14 cellular contexts compared by ENCODE assay signal in the genomic region with DNA sequence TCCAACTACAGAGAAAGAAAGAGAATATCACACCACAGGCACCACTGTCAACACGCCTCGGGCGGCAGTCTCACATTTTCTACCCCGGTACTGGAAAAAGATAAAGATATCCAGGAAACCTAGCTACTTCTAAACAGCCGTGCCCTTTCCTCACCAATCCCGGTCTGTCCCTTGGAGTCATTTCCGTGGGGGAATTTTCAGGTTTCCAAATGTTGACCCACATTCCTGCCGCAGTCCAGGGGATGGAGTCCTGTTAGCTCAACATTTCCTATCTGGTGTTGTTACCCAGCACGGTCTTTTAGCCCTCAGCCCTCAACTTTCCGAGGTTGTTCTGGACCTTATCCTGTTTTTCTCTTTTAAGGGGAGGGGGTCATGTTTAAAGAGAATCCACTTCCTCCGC. TPM values are rescaled to one million over a fixed set of nuclear protein-coding genes. Genes with fewer than 3 reads are reported as not detected.
DNase-seq lines count a peak whose midpoint lies in the region; ATAC-seq and TF ChIP-seq lines count a peak whose summit lies in the region.
"Had no signal": no experiment of that assay in that cellular context is flagged by ENCODE, and none has a peak within 500 bp of the region (broad histone marks: within the 10 kb centered on the region; RNA-seq: fewer than 3 reads in every experiment).

No MANE protein-coding gene starts in this region.

- TF ChIP-seq POLR2A in heart left ventricle (IDR thresholded peaks at IDR 0.05), result no peak

- intact Hi-C loops in heart left ventricle (cut with DNase I), result loop anchor here (2.0 to 10.0 kb wide), 12 partner anchors 14 to 242 kb away; partner anchors contain the start of genes CORO1C (in 2 of the 10), ALKBH2 (in 1 of the 10) and UNG (in 1 of the 10)
- intact Hi-C loops in Right ventricle myocardium inferior (cut with DNase I), result loop anchor here (5.0 to 10.0 kb wide), 2 partner anchors 35 to 242 kb away; partner anchors contain the start of genes ALKBH2 and UNG
- intact Hi-C loops in upper lobe of right lung (cut with DNase I), result no loop called here

- TF ChIP-seq CTCF in heart left ventricle (IDR thresholded peaks at IDR 0.05) (no peak), upper lobe of right lung (IDR thresholded peaks at IDR 0.05) (no peak)

- H3K36me3 ChIP-seq in heart left ventricle (peaks cover 0 to 35% (median 24%) of the 10 kb centered on the region in 9 donors), muscle layer of duodenum (ENCODE audit: control insufficient read depth in 1 of 2, insufficient read depth in 2 of 2, low read length in 2 of 2) (peaks cover 14 to 27% of the 10 kb centered on the region in 2 donors), upper lobe of right lung (peaks cover 25% of the 10 kb centered on the region)

- ATAC-seq in heart left ventricle, result peak in 1 of 4 donors; percentile 1
- no peak for ATAC-seq in Right ventricle myocardium inferior
- no peak for ATAC-seq in upper lobe of right lung
- no peak for ATAC-seq in HG02678 (IDR thresholded peaks at IDR 0.05; ENCODE audit: unreplicated experiment)
- ATAC-seq: left colon, sciatic nerve had no signal

- peak in 1 of 5 donors; percentile 44 for DNase-seq in heart left ventricle
- DNase-seq in Right ventricle myocardium inferior (ENCODE audit: missing footprints), result no peak
- peak; percentile 99 for DNase-seq in dermis microvascular lymphatic vessel endothelial cell (ENCODE audit: low read depth in 2 of 2)
- DNase-seq in upper lobe of right lung, result no peak
- no peak for DNase-seq in NCI-H2196 treated with DMSO at 0.1 percent for 48 hours (lab: John Stamatoyannopoulos, UW; ENCODE audit: unreplicated experiment)
- no peak for DNase-seq in foreskin melanocyte
- DNase-seq: activated gamma-delta T cell treated with Interleukin-2 at 50 U/mL for 16 hours; DND-41; left colon; stimulated activated CD8-positive, alpha-beta memory T cell treated with anti-CD3 and anti-CD28 coated beads, Interleukin-4, amount 100 ng/mL, for 48 hours had no signal

- H3K27me3 ChIP-seq in heart left ventricle, result no peaks in the 10 kb centered on the region
- no peaks in the 10 kb centered on the region for H3K27me3 ChIP-seq in muscle layer of duodenum (ENCODE audit: low read depth, low read length)
- H3K27me3 ChIP-seq in upper lobe of right lung, result no peaks in the 10 kb centered on the region

- peak overlapping the region; percentile 68 to 99 (median 96) for H3K27ac ChIP-seq in heart left ventricle
- H3K27ac ChIP-seq in muscle layer of duodenum (ENCODE audit: low read length), result peak overlapping the region; percentile 76
- H3K27ac ChIP-seq in upper lobe of right lung, result peak overlapping the region; percentile 94

- 24 to 30% (median 25%) methylated on average over 11 of the region's 11 CpGs for WGBS in heart left ventricle, 4 donors

- peaks cover 20 to 90% (median 72%) of the 10 kb centered on the region in 12 donors for H3K4me1 ChIP-seq in heart left ventricle
- H3K4me1 ChIP-seq in muscle layer of duodenum (ENCODE audit: control insufficient read depth in 1 of 2, insufficient read depth in 2 of 2, low read length in 2 of 2), result peaks cover 5 to 17% of the 10 kb centered on the region in 2 donors
- H3K4me1 ChIP-seq in upper lobe of right lung, result peaks cover 65% of the 10 kb centered on the region

- peaks cover 0 to 6% (median 0%) of the 10 kb centered on the region in 12 donors for H3K9me3 ChIP-seq in heart left ventricle
- no peaks in the 10 kb centered on the region for H3K9me3 ChIP-seq in muscle layer of duodenum (ENCODE audit: control insufficient read depth in 1 of 2, low read length in 2 of 2)
- H3K9me3 ChIP-seq in upper lobe of right lung, result no peaks in the 10 kb centered on the region

- peak overlapping the region in 10 of 12 donors; percentile 0 to 38 (median 24) for H3K4me3 ChIP-seq in heart left ventricle
- H3K4me3 ChIP-seq in muscle layer of duodenum (ENCODE audit: low read depth in 1 of 2, low read length in 2 of 2), result peak overlapping the region; percentile 11 to 16
- H3K4me3 ChIP-seq in upper lobe of right lung, result peak overlapping the region; percentile 17

RNA-seq across cellular contexts. Expression of gene SSH1, which starts 4.7 kb away (rescaled TPM):
- total RNA-seq in heart left ventricle (10 to 100 TPM; 20.2 to 45.8 (median 34.3) TPM), Right ventricle myocardium inferior (30.1 TPM), dermis microvascular lymphatic vessel endothelial cell (14.2 and 23.1 TPM in 2 replicates), upper lobe of right lung (46.0 TPM)
- 10 to 100 TPM in 1 of 2 donors, 1 to 10 TPM in 1; 7.8 to 15.2 TPM for polyA plus RNA-seq in heart left ventricle

RNA-seq across cellular contexts. Expression of gene DAO, which starts 27.2 kb away (rescaled TPM):
- not detected for total RNA-seq in heart left ventricle
- not detected for polyA plus RNA-seq in heart left ventricle
- total RNA-seq in Right ventricle myocardium inferior, result not detected
- not detected in 2 replicates for total RNA-seq in dermis microvascular lymphatic vessel endothelial cell
- total RNA-seq in upper lobe of right lung, result 0.26 TPM
- total RNA-seq: epithelial cell of proximal tubule, sciatic nerve had no signal

Comparison
In these comparisons a context has a peak if more than half of its experiments do, and no peak if none do; other contexts are left out.
1. DNase-seq: peak in dermis microvascular lymphatic vessel endothelial cell (2 of 2); none in Right ventricle myocardium inferior (single experiment), upper lobe of right lung (single experiment), NCI-H2196 treated with DMSO at 0.1 percent for 48 hours (single experiment) and foreskin melanocyte (single experiment).
2. Peak in every context shown above with its lines, with median percentiles within 50 percentile points of each other: H3K27ac ChIP-seq and H3K4me3 ChIP-seq.